In the genomic region with DNA sequence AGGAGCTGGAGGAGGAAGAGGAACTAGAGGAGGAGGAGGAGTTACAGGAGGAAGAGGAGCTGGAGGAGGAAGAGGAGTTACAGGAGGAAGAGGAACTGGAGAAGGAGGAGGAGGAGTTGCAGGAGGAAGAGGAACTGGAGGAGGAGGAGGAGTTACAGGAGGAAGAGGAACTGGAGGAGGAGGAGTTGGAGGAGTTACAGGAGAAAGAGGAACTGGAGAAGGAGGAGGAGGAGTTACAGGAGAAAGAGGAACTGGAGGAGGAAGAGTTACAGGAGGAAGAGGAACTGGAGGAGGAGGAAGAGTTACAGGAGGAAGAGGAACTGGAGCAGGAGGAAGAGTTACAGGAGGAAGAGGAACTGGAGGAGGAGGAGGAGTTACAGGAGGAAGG, we compare ENCODE assay signal across 7 cellular contexts. TPM values are rescaled to one million over a fixed set of nuclear protein-coding genes. Genes with fewer than 3 reads are reported as not detected.
A peak's percentile ranks its signal among the peaks of the same experiment; 100 is the strongest.
DNase-seq lines count a peak whose midpoint lies in the region; FAIRE-seq and TF ChIP-seq lines count a peak whose summit lies in the region.
"Not testable (repeated sequence)": the region's sequence is repeated elsewhere in the genome, so short reads cannot be mapped to it uniquely, and the experiment has no call there.

No MANE protein-coding gene starts in this region.

- not testable (repeated sequence) for H3K9me2 ChIP-seq in SU-DHL-6 (replicated peaks; ENCODE audit: insufficient read depth, low read length)

- peaks cover 39 to 68% (median 55%) of the 10 kb centered on the region in 11 experiments for H3K36me3 ChIP-seq in BLaER1 treated with 17β-estradiol and CSF1 and Interleukin-3, amounts not matched to agents 10 nM and 100 nM
- peaks cover 12% of the 10 kb centered on the region; the same call in 1 of the 2 replicates for H3K36me3 ChIP-seq in SU-DHL-6 (ENCODE audit: low read length)
- H3K36me3 ChIP-seq in neutrophil, result peaks cover 17% of the 10 kb centered on the region

- not testable (repeated sequence) for FAIRE-seq in GM12891 (lab: Jason Lieb, UNC)

- H3K4me1 ChIP-seq in BLaER1 treated with 17β-estradiol and CSF1 and Interleukin-3, amounts not matched to agents 10 nM and 100 nM; neutrophil (ENCODE audit: control insufficient read depth in 1 of 2, insufficient read depth in 1 of 2, low read depth in 1 of 2, low read length in 1 of 2): not testable (repeated sequence)

- H3K79me2 ChIP-seq in SU-DHL-6 (ENCODE audit: insufficient read depth, low read length), result peaks cover 48% of the 10 kb centered on the region

- H3F3A ChIP-seq in SU-DHL-6 (ENCODE audit: insufficient read depth), result peaks cover 24% of the 10 kb centered on the region

- peaks cover 0 to 39% (median 3%) of the 10 kb centered on the region in 11 experiments; a peak in 9 of 22 replicates for H4K20me1 ChIP-seq in BLaER1 treated with 17β-estradiol and CSF1 and Interleukin-3, amounts not matched to agents 10 nM and 100 nM
- H4K20me1 ChIP-seq in SU-DHL-6 (ENCODE audit: low read depth, low read length), result not testable (repeated sequence)

- peak overlapping the region; percentile 57 for H2AFZ ChIP-seq in SU-DHL-6 (ENCODE audit: low read depth, low read length, severe bottlenecking)

- peak overlapping the region in 9 of 11 experiments; percentile 25 to 71 (median 65); a peak in 18 of 22 replicates for H3K27ac ChIP-seq in BLaER1 treated with 17β-estradiol and CSF1 and Interleukin-3, amounts not matched to agents 10 nM and 100 nM
- H3K27ac ChIP-seq in SU-DHL-6 (ENCODE audit: low read depth, low read length), result peak overlapping the region; percentile 81
- H3K27ac ChIP-seq in neutrophil, result peak overlapping the region; percentile 76

- TF ChIP-seq POLR2A in GM12891 (IDR thresholded peaks at IDR 0.05; ENCODE audit: low read depth, low read length); NB4 (IDR thresholded peaks at IDR 0.05; ENCODE audit: extremely low read depth, insufficient read length): not testable (repeated sequence)

- not testable (repeated sequence) for H3K9ac ChIP-seq in BLaER1 treated with 17β-estradiol and CSF1 and Interleukin-3, amounts not matched to agents 10 nM and 100 nM; SU-DHL-6 (ENCODE audit: low read length)

- not testable (repeated sequence) for H3K27me3 ChIP-seq in BLaER1 treated with 17β-estradiol and CSF1 and Interleukin-3, amounts not matched to agents 10 nM and 100 nM; SU-DHL-6 (ENCODE audit: low read length); neutrophil

- not testable (repeated sequence) for TF ChIP-seq CTCF in NB4 (IDR thresholded peaks at IDR 0.05; ENCODE audit: low read depth, low read length); SU-DHL-6 (IDR thresholded peaks at IDR 0.05; ENCODE audit: insufficient read depth, low read length, poor library complexity, severe bottlenecking); neutrophil (IDR thresholded peaks at IDR 0.05)

- not testable (repeated sequence) for DNase-seq in GM12891 (ENCODE audit: insufficient read length, low spot score)
- peak; percentile 36 to 47 for DNase-seq in Kasumi-1 (lab: John Stamatoyannopoulos, UW)
- peak; percentile 35 for DNase-seq in NB4 (ENCODE audit: low read depth)
- peak; percentile 22 for DNase-seq in OCI-M1 (lab: John Stamatoyannopoulos, UW)

- peak overlapping the region in 6 of 10 experiments; percentile 21 to 36 (median 30); a peak in 6 of 20 replicates for H3K4me3 ChIP-seq in BLaER1 treated with 17β-estradiol and CSF1 and Interleukin-3, amounts not matched to agents 10 nM and 100 nM
- not testable (repeated sequence) for H3K4me3 ChIP-seq in NB4 (ENCODE audit: low read depth, low read length); SU-DHL-6 (ENCODE audit: insufficient read depth, low read length, poor library complexity, severe bottlenecking); neutrophil (ENCODE audit: low read depth in 1 of 2, low read length in 1 of 2)

- not testable (repeated sequence) for H3K4me2 ChIP-seq in BLaER1 treated with 17β-estradiol and CSF1 and Interleukin-3, amounts not matched to agents 10 nM and 100 nM
- H3K4me2 ChIP-seq in SU-DHL-6 (ENCODE audit: low read depth, low read length, poor library complexity, severe bottlenecking), result peak overlapping the region; percentile 40

- H3K9me3 ChIP-seq in BLaER1 treated with 17β-estradiol and CSF1 and Interleukin-3, amounts not matched to agents 10 nM and 100 nM (replicated peaks in 1 of 11), result peaks cover 53 to 99% (median 78%) of the 10 kb centered on the region in 11 experiments
- H3K9me3 ChIP-seq in SU-DHL-6 (ENCODE audit: insufficient read depth, low read length) (peaks cover 22% of the 10 kb centered on the region), neutrophil (peaks cover 30% of the 10 kb centered on the region)

TF ChIP-seq in GM12891, 5 proteins besides CTCF, POLR2A, EP300 and RAD21:
- TF ChIP-seq SPI1 (IDR thresholded peaks at IDR 0.05; ENCODE audit: low read depth, low read length), result 0 out of 2 replicates have a peak, but pooled peaks have one; percentile 33

RNA-seq across cellular contexts. Expression of a gene that starts 38.8 kb away (rescaled TPM):
- 18.8 TPM for polyA plus RNA-seq in GM12891 (2012; ENCODE audit: low read depth, missing spikeins)
